ENCODE assay signal across 1 cellular context in genomic region chr12:121089813-121090430, GRCh38.
A peak's percentile ranks its signal among the peaks of the same experiment; 100 is the strongest.
TF ChIP-seq lines count a peak whose summit lies in the region.

No MANE protein-coding gene starts in this region.

TF ChIP-seq in HepG2, 621 proteins besides CTCF, POLR2A, EP300 and RAD21 (continued from another document):
- TF ChIP-seq ZNF281 (CRISPR knock-in tag; IDR thresholded peaks at IDR 0.05; ENCODE audit: borderline replicate concordance) (no peak), MAFG (CRISPR knock-in tag; IDR thresholded peaks at IDR 0.05) (no peak), ZBTB44 (CRISPR knock-in tag; IDR thresholded peaks at IDR 0.05) (no peak), LCORL (IDR thresholded peaks at IDR 0.05) (no peak), LCORL (CRISPR knock-in tag; IDR thresholded peaks at IDR 0.05) (0 out of 2 replicates have a peak, but pooled peaks have one; percentile 4), HOXD1 (CRISPR knock-in tag; IDR thresholded peaks at IDR 0.05) (no peak), CREB1 (IDR thresholded peaks at IDR 0.05) (peak; percentile 52), CREB1 (CRISPR knock-in tag; IDR thresholded peaks at IDR 0.05) (no peak), IRF1 (CRISPR knock-in tag; IDR thresholded peaks at IDR 0.05; ENCODE audit: low read depth) (no peak), ZNF615 (CRISPR knock-in tag; IDR thresholded peaks at IDR 0.05; ENCODE audit: borderline replicate concordance) (no peak), SNRNP70 (IDR thresholded peaks at IDR 0.05; ENCODE audit: low read depth, low read length) (no peak)
